ENCODE assay signal across 8 cellular contexts in genomic region chr12:12716151-12716844, GRCh38. TPM values are rescaled to one million over a fixed set of nuclear protein-coding genes. Genes with fewer than 3 reads are reported as not detected.
DNase-seq lines count a peak whose midpoint lies in the region; ATAC-seq lines count a peak whose summit lies in the region.

No MANE protein-coding gene starts in this region.

- 1% methylated on average over 18 of the region's 18 CpGs for WGBS in aorta, 2 donors

- H3K4me1 ChIP-seq in duodenal mucosa (ENCODE audit: control insufficient read depth in 1 of 2, insufficient read depth in 2 of 2, low read length in 2 of 2): peaks cover 37% of the 10 kb centered on the region in 2 donors
- H3K4me1 ChIP-seq in mononuclear cell (ENCODE audit: insufficient read depth, low read length): peaks cover 51% of the 10 kb centered on the region
- peaks cover 0 to 4% of the 10 kb centered on the region in 2 donors for H3K4me1 ChIP-seq in aorta (ENCODE audit: control insufficient read depth in 1 of 2, insufficient read depth in 2 of 2, low read length in 2 of 2)

- H3K36me3 Mint-ChIP-seq in activated naive CD4-positive, alpha-beta T cell treated with anti-CD3 and anti-CD28 coated beads, Interleukin-2, amount 50 U/mL, for 24 hours: peaks cover 26% of the 10 kb centered on the region

- H3K27me3 Mint-ChIP-seq in activated naive CD4-positive, alpha-beta T cell treated with anti-CD3 and anti-CD28 coated beads, Interleukin-2, amount 50 U/mL, for 24 hours: no peaks in the 10 kb centered on the region

- H3K36me3 ChIP-seq in duodenal mucosa (ENCODE audit: control insufficient read depth in 1 of 2, insufficient read depth in 2 of 2, low read length in 2 of 2): peaks cover 12 to 19% of the 10 kb centered on the region in 2 donors
- H3K36me3 ChIP-seq in aorta (ENCODE audit: control insufficient read depth in 1 of 2, insufficient read depth in 2 of 2, low read length in 1 of 2): no peaks in the 10 kb centered on the region

- H3K27me3 ChIP-seq in duodenal mucosa (ENCODE audit: control insufficient read depth in 1 of 2, insufficient read depth in 2 of 2, low read length in 2 of 2) (no peaks in the 10 kb centered on the region), mononuclear cell (ENCODE audit: insufficient read depth, low read length) (no peaks in the 10 kb centered on the region), aorta (ENCODE audit: control insufficient read depth in 1 of 2, insufficient read depth in 2 of 2, low read length in 1 of 2) (no peaks in the 10 kb centered on the region)

- peak overlapping the region; percentile 98 for H3K27ac ChIP-seq in duodenal mucosa (ENCODE audit: low read depth, low read length)
- peak overlapping the region; percentile 98 to 99 for H3K27ac ChIP-seq in aorta (ENCODE audit: low read depth in 1 of 2, low read length in 2 of 2)

- peaks cover 71% of the 10 kb centered on the region for H3K4me1 Mint-ChIP-seq in activated naive CD4-positive, alpha-beta T cell treated with anti-CD3 and anti-CD28 coated beads, Interleukin-2, amount 50 U/mL, for 24 hours

- H3K27ac Mint-ChIP-seq in activated naive CD4-positive, alpha-beta T cell treated with anti-CD3 and anti-CD28 coated beads, Interleukin-2, amount 50 U/mL, for 24 hours: peak overlapping the region; percentile 98

- H3K4me3 Mint-ChIP-seq in activated naive CD4-positive, alpha-beta T cell treated with anti-CD3 and anti-CD28 coated beads, Interleukin-2, amount 50 U/mL, for 24 hours: peak overlapping the region; percentile 93

- H3K9me3 Mint-ChIP-seq in activated naive CD4-positive, alpha-beta T cell treated with anti-CD3 and anti-CD28 coated beads, Interleukin-2, amount 50 U/mL, for 24 hours: no peaks in the 10 kb centered on the region

- H3K4me3 ChIP-seq in duodenal mucosa (ENCODE audit: low read depth in 1 of 2, low read length in 2 of 2) (peak overlapping the region; percentile 74 to 99), mononuclear cell (ENCODE audit: low read length) (peak overlapping the region; percentile 99), aorta (ENCODE audit: low read length in 2 of 2) (peak overlapping the region; percentile 75 to 98)

- H3K9ac ChIP-seq in duodenal mucosa (ENCODE audit: low read depth in 1 of 2, low read length in 2 of 2): peak overlapping the region; percentile 92 to 100

- peak; percentile 4 for ATAC-seq in aorta (ENCODE audit: low FRiP score)

- H3K9me3 ChIP-seq in duodenal mucosa (ENCODE audit: control insufficient read depth in 1 of 2, low read length in 2 of 2) (no peaks in the 10 kb centered on the region), mononuclear cell (ENCODE audit: low read depth, low read length) (no peaks in the 10 kb centered on the region), aorta (ENCODE audit: control insufficient read depth, low read length) (no peaks in the 10 kb centered on the region)

- intact Hi-C loops in aorta (cut with DNase I): no loop called here

- DNase-seq in activated naive CD4-positive, alpha-beta T cell (lab: John Stamatoyannopoulos, UW): no peak
- DNase-seq in RPMI8226 (peak; percentile 25), aorta (no peak), SHP77 treated with DMSO at 0.1 percent for 48 hours (lab: John Stamatoyannopoulos, UW) (no peak), T-helper 9 cell (no peak)

RNA-seq across cellular contexts. Expression of gene CDKN1B, which starts 0.9 kb away (rescaled TPM):
- total RNA-seq in mononuclear cell (268 TPM), aorta (10 to 100 TPM; 40.3 to 56.0 TPM)
- 10 to 100 TPM; 47.6 to 64.3 TPM for polyA plus RNA-seq in aorta

RNA-seq across cellular contexts. Expression of gene GPR19, which starts 20.3 kb away (rescaled TPM):
- 0.73 TPM for total RNA-seq in mononuclear cell
- under 1 TPM in 1 of 2 donors, not detected in 1; 0.36 TPM for total RNA-seq in aorta
- polyA plus RNA-seq in aorta: under 1 TPM in 1 of 2 donors, not detected in 1; 0.18 TPM
